7 cellular contexts compared by ENCODE assay signal in the genomic region with DNA sequence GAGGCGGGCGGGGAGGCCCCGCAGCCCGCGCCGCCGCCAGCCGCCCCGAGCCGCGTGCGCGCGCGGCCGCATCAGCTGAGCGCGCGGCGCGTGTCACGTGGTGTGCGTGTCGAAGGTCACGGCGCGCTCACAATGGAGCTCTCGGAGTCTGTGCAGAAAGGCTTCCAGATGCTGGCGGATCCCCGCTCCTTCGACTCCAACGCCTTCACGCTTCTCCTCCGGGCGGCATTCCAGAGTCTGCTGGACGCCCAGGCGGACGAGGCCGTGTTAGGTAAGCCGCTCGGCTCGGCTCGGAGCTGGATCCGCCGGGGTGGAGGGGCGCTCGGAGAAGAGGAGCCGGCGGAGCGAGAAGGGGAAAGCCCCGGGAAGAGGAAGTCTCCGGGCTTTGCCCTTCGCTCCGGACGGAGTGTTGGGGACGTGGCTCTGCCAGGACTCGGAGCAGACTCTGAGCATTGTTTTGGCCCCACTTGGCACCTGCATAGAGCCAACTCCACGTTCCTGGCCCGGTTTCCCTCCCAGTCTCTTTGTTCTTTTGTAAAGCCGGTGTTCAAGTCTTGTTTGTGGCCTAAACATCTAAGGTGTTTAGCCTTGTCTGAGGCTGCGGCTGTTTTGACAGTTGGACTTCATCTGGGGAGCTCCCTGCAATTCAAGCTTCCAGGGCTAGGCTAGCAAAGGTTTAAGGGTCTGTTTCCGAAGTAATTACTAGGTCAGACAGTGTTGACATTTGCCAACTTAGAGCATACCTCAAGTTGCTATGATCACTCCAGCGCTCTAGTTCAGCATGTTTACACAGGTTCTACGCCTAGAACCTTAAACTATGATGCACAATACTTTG. TPM values are rescaled to one million over a fixed set of nuclear protein-coding genes. Genes with fewer than 3 reads are reported as not detected.
A peak's percentile ranks its signal among the peaks of the same experiment; 100 is the strongest.
DNase-seq lines count a peak whose midpoint lies in the region; ATAC-seq and TF ChIP-seq lines count a peak whose summit lies in the region.

Gene COMMD3, plus strand, starts transcription at position 103 of the 835 bp plus-strand sequence. Its CDS starts 30 bp downstream, at position 133.

- peak within 1 kb of the TSS; percentile 76 for H3K9ac ChIP-seq in HCT116 (ENCODE audit: low read length)

- peaks cover 57% of the 10 kb centered on the region for H3K27me3 Mint-ChIP-seq in progenitor cell of endocrine pancreas

- intact Hi-C loops in HCT116 (cut with micrococcal nuclease), result loop anchor here (1.0 to 5.0 kb wide), 2 partner anchors 86 to 111 kb away; no protein-coding TSS in a partner anchor
- intact Hi-C loops in left ventricle myocardium inferior (cut with micrococcal nuclease), result loop anchor here (10.0 kb wide), 1 partner anchor 312 kb away; the partner anchor contains the start of gene DNAJC1

- H3K27ac ChIP-seq in HCT116 (ENCODE audit: low read depth, low read length) (peak within 1 kb of the TSS; percentile 60), angular gyrus (ENCODE audit: low read depth, low read length) (peak within 1 kb of the TSS; percentile 98), left ventricle myocardium inferior (replicated peaks) (peak within 1 kb of the TSS; percentile 97)

- peak within 1 kb of the TSS; percentile 47 for H2AFZ ChIP-seq in HCT116 (ENCODE audit: low read depth, low read length, poor library complexity, severe bottlenecking)

- POLR2A ChIA-PET in HCT116 (lab: Charles Lee), result interaction anchor here (1.0 to 1.4 kb wide), 2 partner anchors 39 to 120 kb away, joined by 3 to 5 read pairs; no protein-coding TSS in a partner anchor

- H3K4me1 ChIP-seq in HCT116 (ENCODE audit: control insufficient read depth in 1 of 2, insufficient read depth in 2 of 2, low read length in 2 of 2) (peaks cover 6 to 32% of the 10 kb centered on the region in 2 experiments; a peak in 3 of 4 replicates), left ventricle myocardium inferior (peaks cover 55% of the 10 kb centered on the region)

- TF ChIP-seq RAD21 in HCT116 (IDR thresholded peaks at IDR 0.05; ENCODE audit: low read depth), result 0 out of 2 replicates have a peak, but pooled peaks have one; percentile 17

- H3K4me2 ChIP-seq in HCT116 (ENCODE audit: low read length), result peak within 1 kb of the TSS; percentile 88

- peaks cover 17% of the 10 kb centered on the region; the same call in 1 of the 2 replicates for H3K79me2 ChIP-seq in HCT116 (ENCODE audit: insufficient read depth, low read length)

- no peaks in the 10 kb centered on the region for H3K36me3 Mint-ChIP-seq in progenitor cell of endocrine pancreas (ENCODE audit: insufficient read depth)

- H3K9me2 ChIP-seq in HCT116 (ENCODE audit: insufficient read depth), result no peaks in the 10 kb centered on the region

- peak; percentile 90 for DNase-seq in GM12865 (ENCODE audit: low read depth)
- DNase-seq in HCT116 (ENCODE audit: low read depth, low spot score), result no peak
- DNase-seq in MV-4-11 (lab: John Stamatoyannopoulos, UW), result peak; percentile 77
- DNase-seq in T-helper 1 cell, result peak; percentile 62 to 85 (median 72)
- peak; percentile 90 for DNase-seq in left ventricle myocardium inferior
- peak; percentile 80 for DNase-seq in progenitor cell of endocrine pancreas (ENCODE audit: low spot score, unreplicated experiment)

- TF ChIP-seq CTCF in GM12865 (IDR thresholded peaks at IDR 0.05; ENCODE audit: insufficient read depth, low read depth, low read length, missing control alignments) (no peak), HCT116 (IDR thresholded peaks at IDR 0.05 in 2 of 3, conservative IDR thresholded peaks at IDR 0.05 in 1 of 3; ENCODE audit: borderline replicate concordance in 1 of 3, insufficient read depth in 1 of 3, low read depth in 2 of 3, low read length in 2 of 3) (no peak), left ventricle myocardium inferior (IDR thresholded peaks at IDR 0.05; ENCODE audit: borderline replicate concordance) (no peak), progenitor cell of endocrine pancreas (IDR thresholded peaks at IDR 0.05; ENCODE audit: unreplicated experiment) (no peak)

- ATAC-seq in HCT116, result peak; percentile 76

- H3K9me3 ChIP-seq in HCT116 (ENCODE audit: control insufficient read depth in 1 of 2, insufficient read depth in 1 of 2, low read depth in 1 of 2, low read length in 2 of 2) (no peaks in the 10 kb centered on the region), left ventricle myocardium inferior (replicated peaks) (no peaks in the 10 kb centered on the region)

- peaks cover 16% of the 10 kb centered on the region for H3K4me1 Mint-ChIP-seq in progenitor cell of endocrine pancreas (ENCODE audit: low read depth)

- TF ChIP-seq POLR2A in HCT116 (IDR thresholded peaks at IDR 0.05; ENCODE audit: borderline replicate concordance, extremely low read depth, insufficient read depth, insufficient read length), result peak; percentile 82

- H4K20me1 ChIP-seq in HCT116 (ENCODE audit: insufficient read depth), result no peaks in the 10 kb centered on the region

- H3K27me3 ChIP-seq in HCT116 (ENCODE audit: insufficient read depth, low read length) (no peaks in the 10 kb centered on the region), left ventricle myocardium inferior (ENCODE audit: low read depth) (no peaks in the 10 kb centered on the region)

- H3K4me3 ChIP-seq in GM12865 (ENCODE audit: low read depth, low read length), result peak within 1 kb of the TSS; percentile 75
- H3K4me3 ChIP-seq in HCT116 (replicated peaks in 1 of 2; ENCODE audit: low read depth in 1 of 2, low read length in 2 of 2), result peak within 1 kb of the TSS; percentile 80 to 85
- H3K4me3 ChIP-seq in left ventricle myocardium inferior, result peak within 1 kb of the TSS; percentile 85

- H3K36me3 ChIP-seq in HCT116 (ENCODE audit: control insufficient read depth in 1 of 2, insufficient read depth in 2 of 2, low read length in 2 of 2), result no peaks in the 10 kb centered on the region
- H3K36me3 ChIP-seq in left ventricle myocardium inferior, result no peaks in the 10 kb centered on the region

- H3K4me3 Mint-ChIP-seq in progenitor cell of endocrine pancreas (ENCODE audit: low read depth), result peak within 1 kb of the TSS; percentile 84

- H3K9me3 Mint-ChIP-seq in progenitor cell of endocrine pancreas (ENCODE audit: low read depth), result no peaks in the 10 kb centered on the region

- peak within 1 kb of the TSS; percentile 93 for H3K27ac Mint-ChIP-seq in progenitor cell of endocrine pancreas

- RAD21 ChIA-PET in HCT116 (lab: Charles Lee; ENCODE audit: low non-redundant PET in 1 of 2, low total read pairs in 2 of 2, uncharacterized antibody in 2 of 2, unreplicated experiment in 2 of 2), result interaction anchor here (0.5 to 1.3 kb wide), 3 partner anchors 24 to 325 kb away, joined by 3 read pairs; no protein-coding TSS in a partner anchor

- CTCF ChIA-PET in HCT116 (lab: Charles Lee), result no interaction called here

- BruUV-seq in HCT116 (replicated peaks; lab: Mats Ljungman, UMichigan), result no TSS peak

TF ChIP-seq in HCT116, 20 proteins besides CTCF, POLR2A, EP300 and RAD21:
- TF ChIP-seq, protein P1, sequence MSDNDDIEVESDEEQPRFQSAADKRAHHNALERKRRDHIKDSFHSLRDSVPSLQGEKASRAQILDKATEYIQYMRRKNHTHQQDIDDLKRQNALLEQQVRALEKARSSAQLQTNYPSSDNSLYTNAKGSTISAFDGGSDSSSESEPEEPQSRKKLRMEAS (IDR thresholded peaks at IDR 0.05), result peak; percentile 87
- TF ChIP-seq ZFX (IDR thresholded peaks at IDR 0.05), result peak; percentile 29; the same call in 1 of the 2 replicates
- TF ChIP-seq SIN3A (IDR thresholded peaks at IDR 0.05; ENCODE audit: low read depth), result peak; percentile 73; the same call in 1 of the 2 replicates
- peak; percentile 74 for TF ChIP-seq YY1 (IDR thresholded peaks at IDR 0.05; ENCODE audit: extremely low read depth, insufficient replicate concordance, low read depth, low read length)
- TF ChIP-seq ZNF274 (IDR thresholded peaks at IDR 0.05; ENCODE audit: low read depth, low read length), result no peak
- no peak for TF ChIP-seq SP1 (IDR thresholded peaks at IDR 0.05; ENCODE audit: low read depth)
- TF ChIP-seq POLR2AphosphoS5 (IDR thresholded peaks at IDR 0.05; ENCODE audit: low read depth, low read length), result peak; percentile 88
- TF ChIP-seq TCF7L2 (IDR thresholded peaks at IDR 0.05; ENCODE audit: borderline replicate concordance, extremely low read depth, insufficient read depth, insufficient read length), result peak; percentile 36

RNA-seq across cellular contexts. Expression of gene COMMD3, which starts in this region (rescaled TPM):
- total RNA-seq in HCT116 (2021; ENCODE audit: unreplicated experiment) (43.0 TPM), left ventricle myocardium inferior (89.7 TPM), progenitor cell of endocrine pancreas (48.5 and 48.8 TPM in 2 replicates)
- 20.2 and 27.9 TPM in 2 replicates for polyA plus RNA-seq in HCT116 (2012)
